ENCODE assay signal across 14 cellular contexts in genomic region chr20:13262701-13263335, GRCh38. TPM values are rescaled to one million over a fixed set of nuclear protein-coding genes. Genes with fewer than 3 reads are reported as not detected.
A peak's percentile ranks its signal among the peaks of the same experiment; 100 is the strongest.
DNase-seq lines count a peak whose midpoint lies in the region; ATAC-seq and TF ChIP-seq lines count a peak whose summit lies in the region.
"Had no signal": no experiment of that assay in that cellular context is flagged by ENCODE, and none has a peak within 500 bp of the region (broad histone marks: within the 10 kb centered on the region; RNA-seq: fewer than 3 reads in every experiment).

No MANE protein-coding gene starts in this region.

- H4K20me1 ChIP-seq in PC-3 (ENCODE audit: low read length): no peaks in the 10 kb centered on the region

- no TSS peak for BruUV-seq in Caco-2 (replicated peaks; lab: Mats Ljungman, UMichigan)
- no TSS peak for BruUV-seq in PC-3 (replicated peaks; lab: Mats Ljungman, UMichigan)
- no TSS peak for BruUV-seq in Calu3 (replicated peaks; lab: Mats Ljungman, UMichigan)

- H3K27ac ChIP-seq in PC-3 (ENCODE audit: low read length) (no peak overlapping the region), liver (ENCODE audit: low read depth in 1 of 2, low read length in 2 of 2) (no peak overlapping the region), prostate gland (no peak overlapping the region)
- H3K27ac ChIP-seq: left lung, SK-N-MC had no signal

- H3K9ac ChIP-seq in PC-3 (ENCODE audit: low read length) (no peak overlapping the region), liver (ENCODE audit: low read depth in 1 of 2, low read length in 2 of 2) (no peak overlapping the region)

- DNase-seq in Caco-2 (peak; percentile 61 to 65), ELF-1 (ENCODE audit: low read depth, low spot score) (peak; percentile 6), PC-3 (peak; percentile 80), prostate gland (ENCODE audit: low spot score) (no peak), Calu3 (no peak), GOT3 (lab: John Stamatoyannopoulos, UW) (no peak)
- no peak for DNase-seq in activated naive CD8-positive, alpha-beta T cell treated with anti-CD3 and anti-CD28 coated beads for 36 hours
- DNase-seq: left lung had no signal

- H2AFZ ChIP-seq in PC-3 (ENCODE audit: low read length): peak overlapping the region; percentile 20; the same call in 1 of the 2 replicates

- TF ChIP-seq RAD21 in liver (IDR thresholded peaks at IDR 0.05): no peak

- peaks cover 4% of the 10 kb centered on the region for H3K9me3 Mint-ChIP-seq in Caco-2 (ENCODE audit: unreplicated experiment)
- H3K9me3 Mint-ChIP-seq in Calu3 (ENCODE audit: low read depth, unreplicated experiment): no peaks in the 10 kb centered on the region
- H3K9me3 Mint-ChIP-seq in activated naive CD8-positive, alpha-beta T cell treated with anti-CD3 and anti-CD28 coated beads for 36 hours: no peaks in the 10 kb centered on the region
- H3K9me3 Mint-ChIP-seq: activated T-cell treated with anti-CD3 and anti-CD28 coated beads, Interleukin-2, amount 50 U/mL, for 72 hours; central memory CD8-positive, alpha-beta T cell; natural killer cell had no signal

- intact Hi-C loops in Caco-2 (cut with micrococcal nuclease; ENCODE audit: unreplicated experiment) (loop anchor here (1.0 to 2.0 kb wide), 8 partner anchors 19 to 338 kb away; no protein-coding TSS in a partner anchor), PC-3 (cut with micrococcal nuclease) (loop anchor here (1.0 kb wide), 1 partner anchor 144 kb away; no protein-coding TSS in a partner anchor), prostate gland (cut with DNase I) (no loop called here), Calu3 (cut with micrococcal nuclease; ENCODE audit: unreplicated experiment) (loop anchor here (1.0 kb wide), 1 partner anchor 144 kb away; no protein-coding TSS in a partner anchor)

- 67% methylated on average over 9 of the region's 9 CpGs for whole genome bisulfite sequencing in liver
- WGBS in prostate gland: 69% methylated on average over 9 of the region's 9 CpGs

- H3K4me1 ChIP-seq in Caco-2: peaks cover 23% of the 10 kb centered on the region
- H3K4me1 ChIP-seq in PC-3 (ENCODE audit: insufficient read depth, low read length): peaks cover 15% of the 10 kb centered on the region
- H3K4me1 ChIP-seq in liver (ENCODE audit: control insufficient read depth in 4 of 4, insufficient read depth in 4 of 4, low read length in 3 of 4): peaks cover 3 to 48% (median 23%) of the 10 kb centered on the region in 4 donors
- no peaks in the 10 kb centered on the region for H3K4me1 ChIP-seq in prostate gland (replicated peaks)
- H3K4me1 ChIP-seq: BE2C had no signal

- H3K9me3 ChIP-seq in Caco-2: no peaks in the 10 kb centered on the region
- H3K9me3 ChIP-seq in PC-3 (ENCODE audit: low read length): no peaks in the 10 kb centered on the region
- H3K9me3 ChIP-seq in liver (ENCODE audit: control insufficient read depth in 4 of 4, low read length in 3 of 4): no peaks in the 10 kb centered on the region
- H3K9me3 ChIP-seq in prostate gland: no peaks in the 10 kb centered on the region
- H3K9me3 ChIP-seq: BE2C, left lung had no signal

- TF ChIP-seq POLR2A in prostate gland (IDR thresholded peaks at IDR 0.05): no peak

- no peak overlapping the region for H3K4me3 ChIP-seq in Caco-2 (ENCODE audit: low read depth, low read length)
- H3K4me3 ChIP-seq in PC-3 (ENCODE audit: low read length): no peak overlapping the region
- H3K4me3 ChIP-seq in liver (ENCODE audit: low read depth in 1 of 3, low read length in 3 of 3): no peak overlapping the region
- no peak overlapping the region for H3K4me3 ChIP-seq in prostate gland
- H3K4me3 ChIP-seq: left lung, SK-N-MC had no signal

- H3K36me3 Mint-ChIP-seq in Caco-2 (ENCODE audit: insufficient read depth, unreplicated experiment) (no peaks in the 10 kb centered on the region), Calu3 (ENCODE audit: insufficient read depth, unreplicated experiment) (no peaks in the 10 kb centered on the region)
- H3K36me3 Mint-ChIP-seq in activated naive CD8-positive, alpha-beta T cell treated with anti-CD3 and anti-CD28 coated beads for 36 hours: no peaks in the 10 kb centered on the region
- H3K36me3 Mint-ChIP-seq: natural killer cell had no signal

- no peaks in the 10 kb centered on the region for H3K27me3 ChIP-seq in Caco-2 (replicated peaks; ENCODE audit: control insufficient read depth, insufficient read depth, low read length)
- peaks cover 21% of the 10 kb centered on the region for H3K27me3 ChIP-seq in PC-3 (ENCODE audit: low read length)
- no peaks in the 10 kb centered on the region for H3K27me3 ChIP-seq in liver (ENCODE audit: control insufficient read depth in 4 of 4, insufficient read depth in 4 of 4, low read length in 3 of 4)
- H3K27me3 ChIP-seq in prostate gland (replicated peaks; ENCODE audit: insufficient read depth): no peaks in the 10 kb centered on the region
- H3K27me3 ChIP-seq: BE2C, left lung had no signal

- no peaks in the 10 kb centered on the region for H3K9me2 ChIP-seq in PC-3 (replicated peaks; ENCODE audit: low read length)

- H3K4me1 Mint-ChIP-seq in Caco-2 (ENCODE audit: low read depth, unreplicated experiment) (peaks cover 18% of the 10 kb centered on the region), Calu3 (ENCODE audit: low read depth, unreplicated experiment) (no peaks in the 10 kb centered on the region)
- peaks cover 9% of the 10 kb centered on the region for H3K4me1 Mint-ChIP-seq in activated naive CD8-positive, alpha-beta T cell treated with anti-CD3 and anti-CD28 coated beads for 36 hours
- H3K4me1 Mint-ChIP-seq: central memory CD8-positive, alpha-beta T cell; natural killer cell had no signal

- H3K36me3 ChIP-seq in Caco-2 (ENCODE audit: control insufficient read depth, insufficient read depth, low read length) (no peaks in the 10 kb centered on the region), PC-3 (ENCODE audit: low read depth, low read length) (no peaks in the 10 kb centered on the region), liver (ENCODE audit: control insufficient read depth in 4 of 4, insufficient read depth in 3 of 4, low read depth in 1 of 4, low read length in 3 of 4) (no peaks in the 10 kb centered on the region), prostate gland (no peaks in the 10 kb centered on the region)
- H3K36me3 ChIP-seq: BE2C, left lung had no signal

- no peaks in the 10 kb centered on the region for H3K27me3 Mint-ChIP-seq in Caco-2 (ENCODE audit: insufficient read depth, unreplicated experiment)
- peaks cover 10% of the 10 kb centered on the region for H3K27me3 Mint-ChIP-seq in Calu3 (ENCODE audit: unreplicated experiment)
- peaks cover 4% of the 10 kb centered on the region for H3K27me3 Mint-ChIP-seq in activated naive CD8-positive, alpha-beta T cell treated with anti-CD3 and anti-CD28 coated beads for 36 hours
- H3K27me3 Mint-ChIP-seq: central memory CD8-positive, alpha-beta T cell had no signal

- POLR2A ChIA-PET in Caco-2 (lab: Charles Lee): no interaction called here
- POLR2A ChIA-PET in PC-3 (lab: Charles Lee; ENCODE audit: unreplicated experiment): no interaction called here

- peak overlapping the region; percentile 45 for H3K4me2 ChIP-seq in PC-3 (ENCODE audit: low read length)

- no peak for TF ChIP-seq CTCF in Caco-2 (IDR thresholded peaks at IDR 0.05; ENCODE audit: insufficient read depth in 1 of 2, low read depth in 1 of 2, low read length in 1 of 2, severe bottlenecking in 1 of 2, unreplicated experiment in 1 of 2)
- no peak for TF ChIP-seq CTCF in PC-3 (conservative IDR thresholded peaks at IDR 0.05; ENCODE audit: low read depth, low read length)
- no peak for TF ChIP-seq CTCF in liver (IDR thresholded peaks at IDR 0.05; ENCODE audit: low read depth, low read length, missing input control)
- TF ChIP-seq CTCF in prostate gland (IDR thresholded peaks at IDR 0.05): no peak
- TF ChIP-seq CTCF in Calu3 (IDR thresholded peaks at IDR 0.05; ENCODE audit: unreplicated experiment): no peak

- H3K27ac Mint-ChIP-seq in Caco-2 (ENCODE audit: unreplicated experiment): peak overlapping the region; percentile 69
- H3K27ac Mint-ChIP-seq in Calu3 (ENCODE audit: unreplicated experiment): no peak overlapping the region
- no peak overlapping the region for H3K27ac Mint-ChIP-seq in activated naive CD8-positive, alpha-beta T cell treated with anti-CD3 and anti-CD28 coated beads for 36 hours
- H3K27ac Mint-ChIP-seq: activated T-cell treated with anti-CD3 and anti-CD28 coated beads, Interleukin-2, amount 50 U/mL, for 72 hours; natural killer cell had no signal

- peak; percentile 80 for ATAC-seq in PC-3

- no peaks in the 10 kb centered on the region for H3F3A ChIP-seq in PC-3 (ENCODE audit: low read length, unreplicated experiment)

- CTCF ChIA-PET in Caco-2 (lab: Charles Lee) (interaction anchor here (0.6 to 1.5 kb wide), 14 partner anchors 13 to 336 kb away, joined by 3 to 7 read pairs (median 4); partner anchors contain the start of gene ISM1), PC-3 (lab: Charles Lee) (interaction anchor here (0.5 to 1.1 kb wide), 3 partner anchors 85 to 293 kb away, joined by 3 to 4 read pairs (median 3); no protein-coding TSS in a partner anchor), Calu3 (lab: Charles Lee) (interaction anchor here (0.6 to 1.6 kb wide), 5 partner anchors 141 to 284 kb away, joined by 3 to 4 read pairs (median 3); no protein-coding TSS in a partner anchor)

- no peaks in the 10 kb centered on the region for H3K79me2 ChIP-seq in PC-3 (ENCODE audit: low read length)

- H3K4me3 Mint-ChIP-seq in Caco-2 (ENCODE audit: unreplicated experiment) (peak overlapping the region; percentile 20), Calu3 (ENCODE audit: low read depth, unreplicated experiment) (no peak overlapping the region)
- H3K4me3 Mint-ChIP-seq in activated naive CD8-positive, alpha-beta T cell treated with anti-CD3 and anti-CD28 coated beads for 36 hours: no peak overlapping the region
- H3K4me3 Mint-ChIP-seq: activated T-cell treated with anti-CD3 and anti-CD28 coated beads, Interleukin-2, amount 50 U/mL, for 72 hours; central memory CD8-positive, alpha-beta T cell; natural killer cell had no signal

TF ChIP-seq in liver, 16 proteins besides CTCF, POLR2A, EP300 and RAD21:
- TF ChIP-seq HNF4A (conservative IDR thresholded peaks at IDR 0.05) (no peak), YY1 (IDR thresholded peaks at IDR 0.05) (peak; percentile 92), RXRA (IDR thresholded peaks at IDR 0.05) (peak in 1 of 2 donors; percentile 33)

RNA-seq across cellular contexts. Expression of gene ISM1, which starts 41.7 kb away (rescaled TPM):
- total RNA-seq in Caco-2 (2022) (1.8 and 2.4 TPM in 2 replicates), PC-3 (2014; rRNA removed) (not detected in 2 replicates), liver (1 to 10 TPM in 1 of 2 donors, not detected in 1; 6.4 TPM), prostate gland (1 to 10 TPM in 1 of 2 donors, under 1 TPM in 1; 0.45 to 2.2 TPM), Calu3 (2022) (not detected in 2 replicates)
- 1 to 10 TPM in 1 of 2 donors, under 1 TPM in 1; 0.82 to 1.2 TPM for polyA plus RNA-seq in liver
- total RNA-seq in activated naive CD8-positive, alpha-beta T cell treated with anti-CD3 and anti-CD28 coated beads for 36 hours: 1 to 10 TPM; 3.2 to 3.4 TPM

Comparison
In these comparisons a context has a peak if more than half of its experiments do, and no peak if none do; other contexts are left out.
1. DNase-seq: peak in Caco-2 (2 of 2), ELF-1 (single experiment) and PC-3 (single experiment); none in prostate gland (single experiment), Calu3 (single experiment), activated naive CD8-positive, alpha-beta T cell treated with anti-CD3 and anti-CD28 coated beads for 36 hours (single experiment) and GOT3 (single experiment).